Comparison of ENCODE assay signal across 1 cellular context in the genomic region with DNA sequence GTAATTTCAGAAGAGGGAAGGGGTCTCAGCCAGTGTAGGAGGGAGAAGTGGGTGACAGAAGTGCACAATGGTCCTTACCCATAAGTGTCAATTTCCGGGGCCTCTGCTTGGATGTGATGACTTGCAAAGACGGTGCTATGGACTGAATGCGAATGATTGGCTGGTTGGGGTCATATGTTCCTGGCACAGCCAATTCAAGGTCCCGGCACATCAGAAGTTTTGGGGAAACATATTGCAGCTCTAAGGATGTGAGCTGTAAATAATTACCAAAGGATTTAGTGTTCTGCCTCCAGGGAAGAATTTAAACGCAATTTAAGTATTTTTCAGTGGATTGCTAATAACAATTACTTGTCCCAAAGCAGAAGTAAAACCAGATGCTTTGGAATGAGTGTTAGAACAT.
TF ChIP-seq lines count a peak whose summit lies in the region.

No MANE protein-coding gene starts in this region.

TF ChIP-seq in K562, 482 proteins besides CTCF, POLR2A, EP300 and RAD21:
- 0 out of 2 replicates have a peak, but pooled peaks have one; percentile 4 for TF ChIP-seq ZNF316 (IDR thresholded peaks at IDR 0.05)
- TF ChIP-seq ZNF165 (CRISPR knock-in tag; IDR thresholded peaks at IDR 0.05; ENCODE audit: borderline replicate concordance), result no peak
- peak; percentile 18 for TF ChIP-seq NFYB (IDR thresholded peaks at IDR 0.05; ENCODE audit: extremely low read depth, insufficient read length)
- 0 out of 2 replicates have a peak, but pooled peaks have one; percentile 13 for TF ChIP-seq USF2 (CRISPR knock-in tag; IDR thresholded peaks at IDR 0.05)
